Comparison of ENCODE assay signal across 14 cellular contexts in the genomic region with DNA sequence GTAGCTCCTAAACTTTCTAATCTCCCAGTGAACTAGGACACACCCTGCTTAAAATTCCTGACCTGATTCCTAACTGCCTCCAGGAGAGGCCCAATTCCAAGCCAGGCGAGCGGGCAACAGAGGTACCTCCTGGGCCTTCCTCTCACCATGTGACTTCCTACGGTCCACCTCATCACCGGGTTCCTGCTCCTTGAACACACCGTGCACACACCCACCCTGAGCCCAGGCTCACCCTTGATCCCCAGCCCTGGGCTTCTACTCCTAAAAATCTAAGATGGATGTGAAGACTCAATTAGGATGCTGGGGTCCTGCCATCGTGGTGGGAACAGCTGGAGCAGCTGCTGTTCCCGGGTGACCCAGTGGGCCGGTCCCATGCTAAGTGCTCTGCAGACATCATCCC.
"Had no signal": no experiment of that assay in that cellular context is flagged by ENCODE, and none has a peak within 500 bp of the region (broad histone marks: within the 10 kb centered on the region; RNA-seq: fewer than 3 reads in every experiment).

No MANE protein-coding gene starts in this region.

- H3K4me3 ChIP-seq: adrenal gland, colonic mucosa, esophagus squamous epithelium, SJSA1, upper lobe of left lung had no signal

- H3K9ac ChIP-seq: parathyroid adenoma had no signal

- H3K9me3 Mint-ChIP-seq: activated B cell treated with CpG ODN at 0.5 μM for 24 hours; activated CD4-positive, alpha-beta T cell treated with anti-CD3 and anti-CD28 coated beads, Interleukin-2, amount 10 ng/mL, durations not matched to agents 24 days and 14 days had no signal

- H3K4me1 Mint-ChIP-seq: activated B cell treated with CpG ODN at 0.5 μM for 24 hours; activated CD4-positive, alpha-beta T cell treated with anti-CD3 and anti-CD28 coated beads, Interleukin-2, amount 10 ng/mL, durations not matched to agents 24 days and 14 days had no signal

- H3K36me3 ChIP-seq: colonic mucosa had no signal

- H3K9me3 ChIP-seq: adrenal gland, colonic mucosa, esophagus squamous epithelium, SJSA1, upper lobe of left lung had no signal

- H3K27me3 ChIP-seq: adrenal gland, colonic mucosa, esophagus squamous epithelium, SJSA1, upper lobe of left lung had no signal

- H3K27ac Mint-ChIP-seq: activated B cell treated with CpG ODN at 0.5 μM for 24 hours; activated CD4-positive, alpha-beta T cell treated with anti-CD3 and anti-CD28 coated beads, Interleukin-2, amount 10 ng/mL, durations not matched to agents 24 days and 14 days had no signal

- H3K4me1 ChIP-seq: colonic mucosa, parathyroid adenoma had no signal

- H3K27me3 Mint-ChIP-seq: activated B cell treated with CpG ODN at 0.5 μM for 24 hours; activated CD4-positive, alpha-beta T cell treated with anti-CD3 and anti-CD28 coated beads, Interleukin-2, amount 10 ng/mL, durations not matched to agents 24 days and 14 days had no signal

- H3K27ac ChIP-seq: colonic mucosa, parathyroid adenoma, SJSA1 had no signal

- H3K4me3 Mint-ChIP-seq: activated B cell treated with CpG ODN at 0.5 μM for 24 hours; activated CD4-positive, alpha-beta T cell treated with anti-CD3 and anti-CD28 coated beads, Interleukin-2, amount 10 ng/mL, durations not matched to agents 24 days and 14 days had no signal

- H2AFZ ChIP-seq: parathyroid adenoma had no signal

- DNase-seq: activated B cell treated with CpG ODN at 0.5 μM for 24 hours; activated CD4-positive, alpha-beta T cell treated with anti-CD3 and anti-CD28 coated beads, Interleukin-2, amount 10 ng/mL, durations not matched to agents 24 days and 14 days; activated naive CD4-positive, alpha-beta T cell treated with anti-CD3 and anti-CD28 coated beads, Interleukin-2, amount 50 U/mL, for 16 hours; adrenal gland; colonic mucosa; effector CD4-positive, alpha-beta T cell; esophagus squamous epithelium; kidney glomerular epithelial cell; mesendoderm; stimulated activated CD4-positive, alpha-beta T cell treated with anti-CD3 and anti-CD28 coated beads, Interleukin-2, amount 100 ng/mL, for 48 hours; stimulated activated naive CD4-positive, alpha-beta T cell; upper lobe of left lung had no signal
